Comparison of ENCODE assay signal across 23 cellular contexts in the genomic region with DNA sequence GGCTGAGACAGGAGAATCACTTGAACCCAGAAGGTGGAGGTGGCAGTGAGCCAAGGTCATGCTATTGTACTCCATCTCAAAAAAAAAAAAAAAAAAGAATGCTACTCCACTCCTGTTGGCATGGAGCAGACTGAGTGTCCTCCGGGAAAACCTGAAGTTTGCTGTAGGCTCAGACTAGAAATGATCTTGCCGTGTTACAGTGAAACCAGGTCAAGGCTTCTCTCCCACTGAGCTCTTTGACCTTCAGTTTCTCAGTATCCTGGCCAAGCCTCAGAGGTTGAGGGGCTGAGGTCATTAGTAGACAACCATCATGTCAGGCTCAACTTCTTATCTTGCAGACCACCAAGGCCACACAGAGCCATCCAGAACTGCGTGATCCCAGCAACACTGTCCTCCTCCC.
DNase-seq lines count a peak whose midpoint lies in the region; ATAC-seq, FAIRE-seq and TF ChIP-seq lines count a peak whose summit lies in the region.
"Had no signal": no experiment of that assay in that cellular context is flagged by ENCODE, and none has a peak within 500 bp of the region (broad histone marks: within the 10 kb centered on the region; RNA-seq: fewer than 3 reads in every experiment).

No MANE protein-coding gene starts in this region.

- no peak for TF ChIP-seq RAD21 in H1 (IDR thresholded peaks at IDR 0.05 in 1 of 2, conservative IDR thresholded peaks at IDR 0.05 in 1 of 2; ENCODE audit: low read depth in 2 of 2, low read length in 2 of 2)

- no peak for TF ChIP-seq CTCF in heart left ventricle (IDR thresholded peaks at IDR 0.05)
- no peak for TF ChIP-seq CTCF in right atrium auricular region (IDR thresholded peaks at IDR 0.05)
- TF ChIP-seq CTCF in MM.1S (IDR thresholded peaks at IDR 0.05; ENCODE audit: low read length), result no peak
- TF ChIP-seq CTCF in H1 (IDR thresholded peaks at IDR 0.05; ENCODE audit: control extremely low read depth in 1 of 3, insufficient read depth in 1 of 3, low read depth in 1 of 3, low read length in 3 of 3), result no peak
- TF ChIP-seq CTCF in nephron (IDR thresholded peaks at IDR 0.05; ENCODE audit: unreplicated experiment in 3 of 3), result no peak

- H3K27me3 ChIP-seq in heart left ventricle (no peaks in the 10 kb centered on the region), right atrium auricular region (no peaks in the 10 kb centered on the region), MM.1S (replicated peaks; ENCODE audit: insufficient read depth, low read length) (no peaks in the 10 kb centered on the region), H1 (replicated peaks in 1 of 4; ENCODE audit: control insufficient read depth in 3 of 4, extremely low read depth in 1 of 4, insufficient read depth in 3 of 4, low read length in 3 of 4) (no peaks in the 10 kb centered on the region; a peak in 1 of 7 replicates)

- intact Hi-C loops in heart left ventricle (cut with DNase I), result no loop called here

- no peaks in the 10 kb centered on the region for H3F3A ChIP-seq in MM.1S (ENCODE audit: insufficient read depth, low read length)

- no peak overlapping the region for H4K8ac ChIP-seq in H1 (ENCODE audit: extremely low read depth, insufficient read depth, low read length)

- H3K27ac ChIP-seq in heart left ventricle, result peak overlapping the region in 9 of 12 donors; percentile 3 to 64 (median 33)
- H3K27ac ChIP-seq in right atrium auricular region, result no peak overlapping the region
- no peak overlapping the region for H3K27ac ChIP-seq in MM.1S (ENCODE audit: low read length)
- H3K27ac ChIP-seq in H1 (ENCODE audit: low read depth, low read length), result no peak overlapping the region
- H3K27ac ChIP-seq: 22Rv1, A549, GM23248 had no signal

- H3K79me2 ChIP-seq in MM.1S (ENCODE audit: low read length) (no peaks in the 10 kb centered on the region), H1 (ENCODE audit: control insufficient read depth in 1 of 2, insufficient read depth in 2 of 2, low read length in 2 of 2) (no peaks in the 10 kb centered on the region)

- no peaks in the 10 kb centered on the region for H3K9me3 ChIP-seq in heart left ventricle
- no peaks in the 10 kb centered on the region for H3K9me3 ChIP-seq in right atrium auricular region
- no peaks in the 10 kb centered on the region for H3K9me3 ChIP-seq in MM.1S (replicated peaks; ENCODE audit: insufficient read depth, low read length)
- H3K9me3 ChIP-seq in H1 (ENCODE audit: insufficient read depth in 2 of 2, low read depth in 1 of 2, low read length in 1 of 2), result peaks cover 11 to 18% of the 10 kb centered on the region in 2 experiments
- H3K9me3 ChIP-seq: A549 had no signal

- H2BK20ac ChIP-seq in H1 (ENCODE audit: low read length), result no peak overlapping the region

- DNase-seq in heart left ventricle (no peak), right atrium auricular region (ENCODE audit: low spot score) (no peak), MM.1S (no peak), H1 (ENCODE audit: low read depth in 1 of 2, low spot score in 2 of 2) (no peak), NAMALWA (ENCODE audit: low spot score) (no peak)
- DNase-seq in naive thymus-derived CD8-positive, alpha-beta T cell, result no peak
- DNase-seq: AML-193; CD8-positive, alpha-beta T cell; DMS 273 treated with DMSO at 0.1 percent for 48 hours; DMS53; DND-41; EL; GM23248; HCEC 1CT; IMR-90 had no signal

- H3K4me2 ChIP-seq in MM.1S (ENCODE audit: low read depth, low read length) (peak overlapping the region; percentile 7; the same call in 1 of the 2 replicates), H1 (ENCODE audit: insufficient read depth in 1 of 2, low read depth in 2 of 2, low read length in 2 of 2) (no peak overlapping the region)
- H3K4me2 ChIP-seq: A549 had no signal

- H2BK12ac ChIP-seq in H1 (ENCODE audit: low read depth, low read length), result no peak overlapping the region

- H4K91ac ChIP-seq in H1 (replicated peaks; ENCODE audit: insufficient read length, low read length), result peak overlapping the region; percentile 65

- no peak overlapping the region for H3K18ac ChIP-seq in H1 (ENCODE audit: extremely low read depth, low read length)

- H2AFZ ChIP-seq in MM.1S (ENCODE audit: low read length) (no peak overlapping the region), H1 (ENCODE audit: low read length) (no peak overlapping the region)

- peak overlapping the region; percentile 39 to 81 (median 78) for H3K27ac Mint-ChIP-seq in nephron
- no peak overlapping the region for H3K27ac Mint-ChIP-seq in naive thymus-derived CD8-positive, alpha-beta T cell
- H3K27ac Mint-ChIP-seq: CD8-positive, alpha-beta T cell had no signal

- no peak overlapping the region for H3K4me3 Mint-ChIP-seq in nephron
- no peak overlapping the region for H3K4me3 Mint-ChIP-seq in naive thymus-derived CD8-positive, alpha-beta T cell
- H3K4me3 Mint-ChIP-seq: CD8-positive, alpha-beta T cell had no signal

- H3K36me3 Mint-ChIP-seq in nephron (ENCODE audit: low read depth), result peaks cover 5% of the 10 kb centered on the region
- H3K36me3 Mint-ChIP-seq in naive thymus-derived CD8-positive, alpha-beta T cell, result peaks cover 0 to 6% (median 0%) of the 10 kb centered on the region in 3 donors
- H3K36me3 Mint-ChIP-seq: CD8-positive, alpha-beta T cell had no signal

- H2AK5ac ChIP-seq in H1 (ENCODE audit: low read depth, low read length), result no peak overlapping the region

- H3K14ac ChIP-seq in H1 (ENCODE audit: insufficient read length), result no peak overlapping the region

- FAIRE-seq in H1 (lab: Jason Lieb, UNC), result no peak
- FAIRE-seq: A549, GM12878, GM19239, H54, HTR-8/SVneo had no signal

- CTCF ChIA-PET in H1 (lab: Charles Lee; ENCODE audit: partially characterized antibody), result no interaction called here

- no peaks in the 10 kb centered on the region; the same call in 1 of the 2 replicates for H3K23me2 ChIP-seq in H1 (ENCODE audit: low read depth, low read length)

- no peak overlapping the region for H2BK5ac ChIP-seq in H1 (ENCODE audit: low read depth, low read length)

- H3K9me2 ChIP-seq in MM.1S (replicated peaks; ENCODE audit: insufficient read depth, low read length), result no peaks in the 10 kb centered on the region

- TF ChIP-seq POLR2A in heart left ventricle (IDR thresholded peaks at IDR 0.05), result no peak
- TF ChIP-seq POLR2A in H1 (IDR thresholded peaks at IDR 0.05; ENCODE audit: control extremely low read depth in 1 of 2, low read depth in 2 of 2, low read length in 2 of 2), result no peak

- H3K4me1 Mint-ChIP-seq in nephron, result peaks cover 24% of the 10 kb centered on the region
- H3K4me1 Mint-ChIP-seq in naive thymus-derived CD8-positive, alpha-beta T cell, result no peaks in the 10 kb centered on the region

- no peak overlapping the region for H3K4ac ChIP-seq in H1 (replicated peaks; ENCODE audit: insufficient read length, low read depth, low read length)

- no peaks in the 10 kb centered on the region for H3K79me1 ChIP-seq in H1 (ENCODE audit: low read depth, low read length)

- H4K5ac ChIP-seq in H1 (ENCODE audit: insufficient read length, low read depth, low read length), result no peak overlapping the region

- H3K9ac ChIP-seq in MM.1S (ENCODE audit: low read length) (no peak overlapping the region), H1 (replicated peaks in 1 of 4; ENCODE audit: extremely low read depth in 1 of 4, low read depth in 3 of 4, low read length in 3 of 4) (no peak overlapping the region)
- H3K9ac ChIP-seq: GM23248 had no signal

- H4K20me1 ChIP-seq in MM.1S (ENCODE audit: insufficient read depth, low read length) (no peaks in the 10 kb centered on the region), H1 (replicated peaks in 1 of 2; ENCODE audit: control insufficient read depth in 1 of 2, insufficient read depth in 2 of 2, low read length in 2 of 2) (no peaks in the 10 kb centered on the region)

- H3K56ac ChIP-seq in H1 (replicated peaks; ENCODE audit: insufficient read length, low read depth, low read length), result no peak overlapping the region

- no peak for TF ChIP-seq EP300 in H1 (IDR thresholded peaks at IDR 0.05; ENCODE audit: borderline replicate concordance in 1 of 2, low read depth in 2 of 2, low read length in 2 of 2)

- no peak overlapping the region for H3K23ac ChIP-seq in H1 (ENCODE audit: insufficient read length)

- POLR2A ChIA-PET in H1 (lab: Charles Lee; ENCODE audit: partially characterized antibody), result no interaction called here
- POLR2A ChIA-PET in naive thymus-derived CD8-positive, alpha-beta T cell (lab: Charles Lee), result no interaction called here

- H3K4me3 ChIP-seq in heart left ventricle (no peak overlapping the region), right atrium auricular region (no peak overlapping the region), MM.1S (ENCODE audit: low read length) (no peak overlapping the region), H1 (ENCODE audit: extremely low read depth in 1 of 4, insufficient read depth in 2 of 4, low read depth in 3 of 4, low read length in 4 of 4) (no peak overlapping the region)
- H3K4me3 ChIP-seq: A549, GM12878, GM23248 had no signal

- H2BK120ac ChIP-seq in H1 (replicated peaks; ENCODE audit: low read depth, low read length), result no peak overlapping the region

- H2BK15ac ChIP-seq in H1 (ENCODE audit: low read length), result no peak overlapping the region

- H3K27me3 Mint-ChIP-seq in nephron (ENCODE audit: low read depth), result no peaks in the 10 kb centered on the region
- H3K27me3 Mint-ChIP-seq in naive thymus-derived CD8-positive, alpha-beta T cell, result peaks cover 6 to 29% (median 17%) of the 10 kb centered on the region in 5 donors

- H3K36me3 ChIP-seq in heart left ventricle (no peaks in the 10 kb centered on the region), right atrium auricular region (no peaks in the 10 kb centered on the region), MM.1S (replicated peaks; ENCODE audit: insufficient read depth, low read length) (no peaks in the 10 kb centered on the region), H1 (ENCODE audit: control insufficient read depth in 2 of 4, insufficient read depth in 4 of 4, low read length in 3 of 4) (peaks cover 0 to 4% (median 0%) of the 10 kb centered on the region in 4 experiments; a peak in 2 of 8 replicates)

- 60 to 71% (median 62%) methylated on average over 3 of the region's 3 CpGs for WGBS in heart left ventricle, 4 donors
- WGBS in H1 (ENCODE audit: extremely low coverage in 1 of 2, insufficient coverage in 1 of 2, insufficient read length in 1 of 2, insufficient replicate concordance in 2 of 2, low coverage in 1 of 2, low lambda C conversion rate in 2 of 2, missing lambda C conversion rate in 1 of 2), 2 experiments, result 91% methylated on average over 3 of the region's 3 CpGs; no CpG with 5 or more reads in 1 of the 2 experiments

- H3K9me3 Mint-ChIP-seq in nephron, result peaks cover 13% of the 10 kb centered on the region
- peaks cover 0 to 9% (median 3%) of the 10 kb centered on the region in 9 donors for H3K9me3 Mint-ChIP-seq in naive thymus-derived CD8-positive, alpha-beta T cell
- H3K9me3 Mint-ChIP-seq: CD8-positive, alpha-beta T cell had no signal

- ATAC-seq in heart left ventricle (no peak), HG02970 (IDR thresholded peaks at IDR 0.05; ENCODE audit: low FRiP score, unreplicated experiment) (no peak)
- ATAC-seq in naive thymus-derived CD8-positive, alpha-beta T cell, result no peak
- ATAC-seq: A549; CD8-positive, alpha-beta T cell; GM12878 had no signal

- H3K4me1 ChIP-seq in heart left ventricle (peaks cover 0 to 24% (median 18%) of the 10 kb centered on the region in 12 donors), right atrium auricular region (peaks cover 0 to 15% of the 10 kb centered on the region in 2 donors), MM.1S (ENCODE audit: low read length) (peaks cover 20% of the 10 kb centered on the region), H1 (replicated peaks in 1 of 4; ENCODE audit: control insufficient read depth in 3 of 4, insufficient read depth in 4 of 4, low read length in 3 of 4) (no peaks in the 10 kb centered on the region)
- H3K4me1 ChIP-seq: A549 had no signal

Comparison
In these comparisons a context has a peak if more than half of its experiments do, and no peak if none do; other contexts are left out.
1. H3K27ac ChIP-seq: peak in heart left ventricle (9 of 12); none in right atrium auricular region (0 of 2), MM.1S (single experiment) and H1 (single experiment).
2. H3K27ac Mint-ChIP-seq: peak in nephron (3 of 3); none in naive thymus-derived CD8-positive, alpha-beta T cell (0 of 10).